In genomic region chr10:58704226-58705200, GRCh38 we compare ENCODE assay signal across 19 cellular contexts.
DNase-seq lines count a peak whose midpoint lies in the region; ATAC-seq and TF ChIP-seq lines count a peak whose summit lies in the region.
"Had no signal": no experiment of that assay in that cellular context is flagged by ENCODE, and none has a peak within 500 bp of the region (broad histone marks: within the 10 kb centered on the region; RNA-seq: fewer than 3 reads in every experiment).

No MANE protein-coding gene starts in this region.

- no peaks in the 10 kb centered on the region for H3K27me3 ChIP-seq in adipocyte (replicated peaks; ENCODE audit: control insufficient read depth, insufficient read depth, low read length)
- H3K27me3 ChIP-seq: breast epithelium, hepatocyte, uterus had no signal

- H3K9ac ChIP-seq in adipocyte (ENCODE audit: low read length) = peak overlapping the region; percentile 76

- peak; percentile 47 for DNase-seq in GM03348 (ENCODE audit: low spot score)
- peak; percentile 63 for DNase-seq in adipocyte (ENCODE audit: low read depth)
- DNase-seq in fibroblast of the aortic adventitia (ENCODE audit: low read depth) = peak; percentile 86
- peak; percentile 44 for DNase-seq in stromal cell of bone marrow (ENCODE audit: low read depth)
- no peak for DNase-seq in effector CD8-positive, alpha-beta T cell (lab: John Stamatoyannopoulos, UW)
- DNase-seq: endodermal cell; Kasumi-1; naive B cell; NCI-H187; NCI-H774; stimulated activated CD4-positive, alpha-beta T cell treated with anti-CD3 and anti-CD28 coated beads, Interleukin-2, amount 100 ng/mL, for 48 hours; T-helper 9 cell; uterus had no signal

- TF ChIP-seq CTCF in fibroblast of the aortic adventitia (IDR thresholded peaks at IDR 0.05; ENCODE audit: insufficient read depth, low read length) = no peak

- H3K4me1 ChIP-seq in adipocyte (ENCODE audit: control insufficient read depth, insufficient read depth, low read length) = peaks cover 61% of the 10 kb centered on the region
- H3K4me1 ChIP-seq: breast epithelium, uterus had no signal

- H3K36me3 ChIP-seq in adipocyte (ENCODE audit: control insufficient read depth, insufficient read depth, low read length, severe bottlenecking) = no peaks in the 10 kb centered on the region
- H3K36me3 ChIP-seq: breast epithelium, uterus had no signal

- no peaks in the 10 kb centered on the region for H3K9me3 ChIP-seq in adipocyte (ENCODE audit: control insufficient read depth, low read length)
- H3K9me3 ChIP-seq: breast epithelium, uterus had no signal

- no peak for ATAC-seq in HG03432 (IDR thresholded peaks at IDR 0.05; ENCODE audit: unreplicated experiment)
- ATAC-seq in HG02870 (IDR thresholded peaks at IDR 0.05; ENCODE audit: unreplicated experiment) = no peak
- ATAC-seq: activated T-helper 17 cell treated with anti-CD3 and anti-CD28 coated beads, Interleukin-2, amount 50 U/mL, for 72 hours; Right ventricle myocardium inferior had no signal

- H3K4me3 ChIP-seq in adipocyte (ENCODE audit: low read length) (peak overlapping the region; percentile 30), fibroblast of the aortic adventitia (ENCODE audit: low read depth, low read length) (no peak overlapping the region)
- H3K4me3 ChIP-seq: breast epithelium, hepatocyte, uterus had no signal
